In the genomic region with DNA sequence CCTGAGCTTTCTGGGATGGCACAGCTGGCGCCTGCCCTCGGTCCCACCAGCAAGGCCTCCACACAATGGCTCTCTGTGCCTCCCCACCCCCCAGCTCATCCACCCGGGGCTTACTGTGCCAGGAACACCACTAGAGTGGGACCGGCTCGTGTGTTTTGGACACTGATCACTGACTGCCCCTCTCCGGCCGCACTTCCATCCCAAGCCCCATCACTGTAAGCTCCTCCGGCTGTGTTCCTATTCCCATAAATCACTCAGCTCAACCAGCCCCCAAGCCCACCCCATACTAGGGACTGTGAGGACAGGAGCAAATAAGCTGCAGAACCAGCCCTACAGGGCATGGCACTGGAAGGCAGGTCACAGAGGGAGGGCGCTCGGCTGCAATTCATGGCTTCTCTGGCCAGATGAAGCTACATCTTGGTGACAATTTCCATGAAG, we compare ENCODE assay signal across 18 cellular contexts. TPM values are rescaled to one million over a fixed set of nuclear protein-coding genes. Genes with fewer than 3 reads are reported as not detected.
DNase-seq lines count a peak whose midpoint lies in the region; ATAC-seq and TF ChIP-seq lines count a peak whose summit lies in the region.
"Had no signal": no experiment of that assay in that cellular context is flagged by ENCODE, and none has a peak within 500 bp of the region (broad histone marks: within the 10 kb centered on the region; RNA-seq: fewer than 3 reads in every experiment).

No MANE protein-coding gene starts in this region.

- H3K27me3 ChIP-seq in CD4-positive, alpha-beta T cell (ENCODE audit: control insufficient read depth, insufficient read depth, low read length), result no peaks in the 10 kb centered on the region
- no peaks in the 10 kb centered on the region for H3K27me3 ChIP-seq in layer of hippocampus (ENCODE audit: control insufficient read depth, insufficient read depth, low read length)

- H3K27me3 Mint-ChIP-seq in CD4-positive, alpha-beta T cell, result no peaks in the 10 kb centered on the region
- no peaks in the 10 kb centered on the region for H3K27me3 Mint-ChIP-seq in activated CD8-positive, alpha-beta T cell treated with anti-CD3 and anti-CD28 coated beads, Interleukin-2, amount 10 ng/mL, durations not matched to agents 7 days and 5 days (ENCODE audit: low read depth)
- H3K27me3 Mint-ChIP-seq: IgD-negative memory B cell had no signal

- H3K27ac Mint-ChIP-seq in CD4-positive, alpha-beta T cell, result no peak overlapping the region
- no peak overlapping the region for H3K27ac Mint-ChIP-seq in activated CD8-positive, alpha-beta T cell treated with anti-CD3 and anti-CD28 coated beads, Interleukin-2, amount 10 ng/mL, durations not matched to agents 7 days and 5 days
- H3K27ac Mint-ChIP-seq: CD8-positive, alpha-beta T cell; HFFc6; IgD-negative memory B cell had no signal

- peaks cover 46% of the 10 kb centered on the region for H3K36me3 Mint-ChIP-seq in CD4-positive, alpha-beta T cell (ENCODE audit: low read depth)
- peaks cover 26% of the 10 kb centered on the region for H3K36me3 Mint-ChIP-seq in activated CD8-positive, alpha-beta T cell treated with anti-CD3 and anti-CD28 coated beads, Interleukin-2, amount 10 ng/mL, durations not matched to agents 7 days and 5 days (ENCODE audit: low read depth)
- H3K36me3 Mint-ChIP-seq: IgD-negative memory B cell had no signal

- no peak for DNase-seq in CD4-positive, alpha-beta T cell
- DNase-seq in anterior cingulate cortex (lab: John Stamatoyannopoulos, UW), result peak in 52 of 58 donors; percentile 18 to 92 (median 73)
- DNase-seq in putamen (ENCODE audit: low spot score), result peak; percentile 92
- DNase-seq in ecto neural progenitor cell (ENCODE audit: low spot score), result no peak
- DNase-seq in activated CD8-positive, alpha-beta T cell treated with anti-CD3 and anti-CD28 coated beads, Interleukin-2, amount 10 ng/mL, durations not matched to agents 7 days and 5 days, result no peak
- DNase-seq in stimulated activated CD8-positive, alpha-beta memory T cell treated with anti-CD3 and anti-CD28 coated beads, Interleukin-4, amount 100 ng/mL, for 48 hours, result no peak
- DNase-seq: CD8-positive, alpha-beta T cell; GOT3; HFFc6; NCI-H1417 treated with DMSO at 0.1 percent for 48 hours; NCI-H2029; NCI-H510A; NCI-H82; SIG-M5 had no signal

- no peak overlapping the region for H3K4me3 Mint-ChIP-seq in CD4-positive, alpha-beta T cell
- H3K4me3 Mint-ChIP-seq in activated CD8-positive, alpha-beta T cell treated with anti-CD3 and anti-CD28 coated beads, Interleukin-2, amount 10 ng/mL, durations not matched to agents 7 days and 5 days, result no peak overlapping the region
- H3K4me3 Mint-ChIP-seq: CD8-positive, alpha-beta T cell; HFFc6; IgD-negative memory B cell had no signal

- ATAC-seq in CD4-positive, alpha-beta T cell (ENCODE audit: poor library complexity), result no peak
- ATAC-seq in HG02970 (IDR thresholded peaks at IDR 0.05; ENCODE audit: low FRiP score, unreplicated experiment), result no peak
- no peak for ATAC-seq in activated CD8-positive, alpha-beta T cell treated with anti-CD3 and anti-CD28 coated beads, Interleukin-2, amount 10 ng/mL, durations not matched to agents 7 days and 5 days
- ATAC-seq: CD8-positive, alpha-beta T cell had no signal

- no peaks in the 10 kb centered on the region for H3K9me3 Mint-ChIP-seq in CD4-positive, alpha-beta T cell
- no peaks in the 10 kb centered on the region for H3K9me3 Mint-ChIP-seq in activated CD8-positive, alpha-beta T cell treated with anti-CD3 and anti-CD28 coated beads, Interleukin-2, amount 10 ng/mL, durations not matched to agents 7 days and 5 days (ENCODE audit: insufficient read depth)
- H3K9me3 Mint-ChIP-seq: CD8-positive, alpha-beta T cell; HFFc6; IgD-negative memory B cell had no signal

- H3K27ac ChIP-seq in CD4-positive, alpha-beta T cell (ENCODE audit: low read depth, low read length), result peak overlapping the region; percentile 47
- peak overlapping the region; percentile 96 for H3K27ac ChIP-seq in layer of hippocampus (ENCODE audit: low read depth, low read length)

- CTCF ChIA-PET in CD4-positive, alpha-beta T cell (lab: Charles Lee), result interaction anchor here (0.8 kb wide), 1 partner anchor 32 kb away, joined by 3 read pairs; no protein-coding TSS in a partner anchor
- CTCF ChIA-PET in activated CD8-positive, alpha-beta T cell treated with anti-CD3 and anti-CD28 coated beads, Interleukin-2, amount 10 ng/mL, durations not matched to agents 7 days and 5 days (lab: Charles Lee), result interaction anchor here (1.1 to 2.2 kb wide), 3 partner anchors 9 to 33 kb away, joined by 5 to 9 read pairs (median 6); no protein-coding TSS in a partner anchor

- H3K9me3 ChIP-seq in CD4-positive, alpha-beta T cell (ENCODE audit: control insufficient read depth, low read length), result no peaks in the 10 kb centered on the region

- H3K4me1 Mint-ChIP-seq in CD4-positive, alpha-beta T cell (ENCODE audit: low read depth), result peaks cover 35% of the 10 kb centered on the region
- H3K4me1 Mint-ChIP-seq in activated CD8-positive, alpha-beta T cell treated with anti-CD3 and anti-CD28 coated beads, Interleukin-2, amount 10 ng/mL, durations not matched to agents 7 days and 5 days (ENCODE audit: low read depth), result peaks cover 17% of the 10 kb centered on the region

- no peak for TF ChIP-seq CTCF in CD4-positive, alpha-beta T cell (IDR thresholded peaks at IDR 0.05)

- intact Hi-C loops in CD4-positive, alpha-beta T cell (cut with DNase I, micrococcal nuclease), result loop anchor here (5.0 to 10.0 kb wide), 4 partner anchors 34 to 1103 kb away; a partner anchor contains a TSS

- POLR2A ChIA-PET in CD4-positive, alpha-beta T cell (lab: Charles Lee), result interaction anchor here (1.0 to 4.4 kb wide), 2 partner anchors 9 to 22 kb away, joined by 4 to 134 read pairs; a partner anchor contains a TSS
- POLR2A ChIA-PET in activated CD8-positive, alpha-beta T cell treated with anti-CD3 and anti-CD28 coated beads, Interleukin-2, amount 10 ng/mL, durations not matched to agents 7 days and 5 days (lab: Charles Lee), result interaction anchor here (0.6 to 2.5 kb wide), 2 partner anchors 9 to 18 kb away, joined by 3 to 10 read pairs; no protein-coding TSS in a partner anchor

RNA-seq across cellular contexts. Expression of a gene that starts 7.3 kb away (rescaled TPM):
- total RNA-seq in CD4-positive, alpha-beta T cell, result 100 to 1,000 TPM; 182 to 184 TPM
- total RNA-seq in activated CD8-positive, alpha-beta T cell treated with anti-CD3 and anti-CD28 coated beads, Interleukin-2, amount 10 ng/mL, durations not matched to agents 7 days and 5 days, result 10 to 100 TPM; 51.7 to 52.4 TPM

RNA-seq across cellular contexts. Expression of a gene that starts 21.3 kb away (rescaled TPM):
- 10 to 100 TPM; 70.9 to 75.0 TPM for total RNA-seq in CD4-positive, alpha-beta T cell
- 10 to 100 TPM; 35.5 to 37.1 TPM for total RNA-seq in activated CD8-positive, alpha-beta T cell treated with anti-CD3 and anti-CD28 coated beads, Interleukin-2, amount 10 ng/mL, durations not matched to agents 7 days and 5 days

RNA-seq across cellular contexts. Expression of a gene that starts 29.2 kb away (rescaled TPM):
- total RNA-seq in CD4-positive, alpha-beta T cell, result under 1 TPM; 0.52 to 0.87 TPM
- not detected for total RNA-seq in activated CD8-positive, alpha-beta T cell treated with anti-CD3 and anti-CD28 coated beads, Interleukin-2, amount 10 ng/mL, durations not matched to agents 7 days and 5 days
- total RNA-seq: LHCN-M2 had no signal

Comparison
In these comparisons a context has a peak if more than half of its experiments do, and no peak if none do; other contexts are left out.
1. DNase-seq: peak in anterior cingulate cortex (52 of 58) and putamen (single experiment); none in CD4-positive, alpha-beta T cell (0 of 10), ecto neural progenitor cell (single experiment), activated CD8-positive, alpha-beta T cell treated with anti-CD3 and anti-CD28 coated beads, Interleukin-2, amount 10 ng/mL, durations not matched to agents 7 days and 5 days (single experiment) and stimulated activated CD8-positive, alpha-beta memory T cell treated with anti-CD3 and anti-CD28 coated beads, Interleukin-4, amount 100 ng/mL, for 48 hours (single experiment).